10 cellular contexts compared by ENCODE assay signal in genomic region chr1:23376890-23377811, GRCh38. TPM values are rescaled to one million over a fixed set of nuclear protein-coding genes. Genes with fewer than 3 reads are reported as not detected.
A peak's percentile ranks its signal among the peaks of the same experiment; 100 is the strongest.
DNase-seq lines count a peak whose midpoint lies in the region; ATAC-seq and TF ChIP-seq lines count a peak whose summit lies in the region.
"Had no signal": no experiment of that assay in that cellular context is flagged by ENCODE, and none has a peak within 500 bp of the region (broad histone marks: within the 10 kb centered on the region; RNA-seq: fewer than 3 reads in every experiment).

No MANE protein-coding gene starts in this region.

- no peaks in the 10 kb centered on the region for H3K27me3 Mint-ChIP-seq in T-helper 2 cell treated with Interferon-gamma antibody and Interleukin-4, amounts not matched to agents 5 μg/mL and 100 μg/mL, for 36 hours (ENCODE audit: low read depth)

- no peak overlapping the region for H3K4me3 ChIP-seq in epithelial cell of esophagus (ENCODE audit: low read length)
- H3K4me3 ChIP-seq: dorsolateral prefrontal cortex had no signal

- DNase-seq in NCI-H2227 (lab: John Stamatoyannopoulos, UW; ENCODE audit: unreplicated experiment): peak; percentile 45
- DNase-seq in epithelial cell of esophagus (ENCODE audit: low read depth): peak; percentile 94
- DNase-seq in omental fat pad (ENCODE audit: low spot score): no peak
- DNase-seq in head of caudate nucleus: no peak
- no peak for DNase-seq in T-helper 2 cell treated with Interferon-gamma antibody and Interleukin-4, amounts not matched to agents 5 μg/mL and 100 μg/mL, for 36 hours (ENCODE audit: low spot score)
- DNase-seq in GF-D8 (lab: John Stamatoyannopoulos, UW): no peak
- no peak for DNase-seq in NCI-H1092 (lab: John Stamatoyannopoulos, UW)
- DNase-seq: NCI-H2029 had no signal

- TF ChIP-seq CTCF in C4-2B (conservative IDR thresholded peaks at IDR 0.05) (no peak), epithelial cell of esophagus (IDR thresholded peaks at IDR 0.05; ENCODE audit: insufficient read depth, low read depth, low read length, missing control alignments) (no peak), omental fat pad (IDR thresholded peaks at IDR 0.05) (no peak)

- peak; percentile 51 for ATAC-seq in omental fat pad (ENCODE audit: low FRiP score)

- H3K27ac ChIP-seq in C4-2B: peak overlapping the region; percentile 67

- intact Hi-C loops in head of caudate nucleus (cut with DNase I): no loop called here

- no peak overlapping the region for H3K27ac Mint-ChIP-seq in T-helper 2 cell treated with Interferon-gamma antibody and Interleukin-4, amounts not matched to agents 5 μg/mL and 100 μg/mL, for 36 hours

- no peaks in the 10 kb centered on the region for H3K9me3 Mint-ChIP-seq in T-helper 2 cell treated with Interferon-gamma antibody and Interleukin-4, amounts not matched to agents 5 μg/mL and 100 μg/mL, for 36 hours

- no peak overlapping the region for H3K4me3 Mint-ChIP-seq in T-helper 2 cell treated with Interferon-gamma antibody and Interleukin-4, amounts not matched to agents 5 μg/mL and 100 μg/mL, for 36 hours

- peaks cover 1% of the 10 kb centered on the region for H3K4me1 Mint-ChIP-seq in T-helper 2 cell treated with Interferon-gamma antibody and Interleukin-4, amounts not matched to agents 5 μg/mL and 100 μg/mL, for 36 hours (ENCODE audit: low read depth)

- H3K36me3 Mint-ChIP-seq in T-helper 2 cell treated with Interferon-gamma antibody and Interleukin-4, amounts not matched to agents 5 μg/mL and 100 μg/mL, for 36 hours (ENCODE audit: low read depth): no peaks in the 10 kb centered on the region

RNA-seq across cellular contexts. Expression of gene ZNF436, which starts 7.5 kb away (rescaled TPM):
- total RNA-seq in omental fat pad: 10 to 100 TPM; 16.7 to 24.0 (median 18.4) TPM

RNA-seq across cellular contexts. Expression of gene HNRNPR, which starts 33.1 kb away (rescaled TPM):
- total RNA-seq in omental fat pad: 100 to 1,000 TPM in 1 of 4 donors, 10 to 100 TPM in 3; 70.7 to 101 (median 78.8) TPM

RNA-seq across cellular contexts. Expression of gene TCEA3, which starts 47.4 kb away (rescaled TPM):
- total RNA-seq in omental fat pad: 10 to 100 TPM in 1 of 4 donors, 1 to 10 TPM in 3; 5.0 to 13.2 (median 7.5) TPM

Comparison
In these comparisons a context has a peak if more than half of its experiments do, and no peak if none do; other contexts are left out.
1. DNase-seq: peak in NCI-H2227 (single experiment) and epithelial cell of esophagus (single experiment); none in omental fat pad (single experiment), head of caudate nucleus (0 of 42), T-helper 2 cell treated with Interferon-gamma antibody and Interleukin-4, amounts not matched to agents 5 μg/mL and 100 μg/mL, for 36 hours (single experiment), GF-D8 (single experiment) and NCI-H1092 (single experiment).